In the genomic region with DNA sequence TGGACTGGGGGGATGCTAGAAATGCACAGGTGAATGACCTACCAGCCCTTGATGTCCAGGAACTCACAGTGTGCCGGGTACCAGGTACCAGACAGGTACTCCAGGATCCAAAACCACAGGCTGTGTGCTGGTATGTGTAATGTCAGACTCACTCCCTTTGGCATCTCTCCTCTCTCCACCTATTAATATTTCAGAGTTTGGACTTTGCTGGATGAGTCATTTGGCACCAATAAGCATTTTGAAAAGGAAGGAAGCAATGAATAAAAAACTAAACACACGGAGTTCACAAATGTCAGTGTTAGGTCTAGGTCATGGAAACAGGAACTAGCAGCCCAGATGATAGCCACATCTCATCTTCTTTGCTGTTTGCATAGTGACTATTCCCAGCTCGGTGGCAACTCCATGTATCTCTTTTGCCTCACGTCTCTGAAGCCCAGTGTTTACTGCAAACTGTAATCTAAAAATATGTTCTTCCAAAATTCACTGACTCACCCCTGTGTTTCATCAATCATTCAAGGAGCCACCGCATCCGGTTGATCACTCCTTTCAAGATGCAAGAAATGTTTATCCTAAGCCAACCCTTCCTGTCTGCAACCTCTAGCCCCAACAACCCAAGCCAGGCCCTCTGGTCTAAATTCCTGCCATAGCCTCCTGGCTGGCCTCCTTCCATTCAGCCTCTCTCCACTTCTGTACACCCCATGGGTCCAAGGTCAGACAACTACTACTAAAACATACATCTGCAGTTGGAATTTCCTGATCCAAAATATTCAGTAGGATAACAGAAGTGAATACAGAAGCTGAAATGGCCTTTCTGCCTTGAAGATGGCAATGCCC, we compare ENCODE assay signal across 2 cellular contexts.
TF ChIP-seq lines count a peak whose summit lies in the region.

No MANE protein-coding gene starts in this region.

TF ChIP-seq in K562, 482 proteins besides CTCF, POLR2A, EP300 and RAD21 (continued from another document and continues in another):
- TF ChIP-seq POLR2AphosphoS5 (IDR thresholded peaks at IDR 0.05; ENCODE audit: control insufficient read depth, insufficient read depth, low read depth, low read length) (peak; percentile 58; the same call in 1 of the 2 replicates), RBFOX2 (IDR thresholded peaks at IDR 0.05; ENCODE audit: low read depth, low read length) (peak; percentile 46), CEBPG (CRISPR knock-in tag; IDR thresholded peaks at IDR 0.05) (no peak; the same call in 1 of the 2 replicates), CEBPG (tag; conservative IDR thresholded peaks at IDR 0.05 in 1 of 2, IDR thresholded peaks at IDR 0.05 in 1 of 2) (peak in 1 of 2 experiments; percentile 54; a peak in 1 of 4 replicates), MNT (conservative IDR thresholded peaks at IDR 0.05) (0 out of 4 replicates have a peak, but pooled peaks of 1 of the 2 experiments have one; percentile 22), SNAPC5 (CRISPR knock-in tag; IDR thresholded peaks at IDR 0.05) (no peak), ZFP1 (CRISPR knock-in tag; IDR thresholded peaks at IDR 0.05) (no peak), ZNF79 (CRISPR knock-in tag; IDR thresholded peaks at IDR 0.05; ENCODE audit: low read depth) (no peak), SMAD4 (CRISPR knock-in tag; conservative IDR thresholded peaks at IDR 0.05) (peak; percentile 93), MTA2 (IDR thresholded peaks at IDR 0.05; ENCODE audit: low read depth) (peak; percentile 22; the same call in 1 of the 2 replicates), ESRRA (IDR thresholded peaks at IDR 0.05; ENCODE audit: borderline replicate concordance, low read depth) (peak; percentile 61), LCOR (CRISPR knock-in tag; IDR thresholded peaks at IDR 0.05) (peak; percentile 93), FOXK2 (conservative IDR thresholded peaks at IDR 0.05 in 1 of 2, IDR thresholded peaks at IDR 0.05 in 1 of 2; ENCODE audit: low read depth in 2 of 2) (peak; percentile 77 to 80), ETS1 (conservative IDR thresholded peaks at IDR 0.05; ENCODE audit: control insufficient read depth, low read depth, low read length) (peak; percentile 72), MAFF (IDR thresholded peaks at IDR 0.05; ENCODE audit: low read length) (peak; percentile 49; the same call in 1 of the 2 replicates), ZNF592 (IDR thresholded peaks at IDR 0.05) (peak; percentile 66), CBX3 (IDR thresholded peaks at IDR 0.05; ENCODE audit: borderline replicate concordance in 1 of 2, low read length in 2 of 2) (peak in 1 of 2 experiments; percentile 50; a peak in 1 of 3 replicates), TCF3 (CRISPR knock-in tag; IDR thresholded peaks at IDR 0.05) (peak; percentile 62; the same call in 1 of the 2 replicates)
- TF ChIP-seq, protein P1, sequence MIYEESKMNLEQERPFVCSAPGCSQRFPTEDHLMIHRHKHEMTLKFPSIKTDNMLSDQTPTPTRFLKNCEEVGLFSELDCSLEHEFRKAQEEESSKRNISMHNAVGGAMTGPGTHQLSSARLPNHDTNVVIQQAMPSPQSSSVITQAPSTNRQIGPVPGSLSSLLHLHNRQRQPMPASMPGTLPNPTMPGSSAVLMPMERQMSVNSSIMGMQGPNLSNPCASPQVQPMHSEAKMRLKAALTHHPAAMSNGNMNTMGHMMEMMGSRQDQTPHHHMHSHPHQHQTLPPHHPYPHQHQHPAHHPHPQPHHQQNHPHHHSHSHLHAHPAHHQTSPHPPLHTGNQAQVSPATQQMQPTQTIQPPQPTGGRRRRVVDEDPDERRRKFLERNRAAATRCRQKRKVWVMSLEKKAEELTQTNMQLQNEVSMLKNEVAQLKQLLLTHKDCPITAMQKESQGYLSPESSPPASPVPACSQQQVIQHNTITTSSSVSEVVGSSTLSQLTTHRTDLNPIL (CRISPR knock-in tag; IDR thresholded peaks at IDR 0.05): no peak

TF ChIP-seq in HepG2, 621 proteins besides CTCF, POLR2A, EP300 and RAD21 (continued from another document and continues in another):
- peak; percentile 87 for TF ChIP-seq ARID5B (CRISPR knock-in tag; IDR thresholded peaks at IDR 0.05)
- TF ChIP-seq ZNF430 (CRISPR knock-in tag; IDR thresholded peaks at IDR 0.05): peak; percentile 60; the same call in 1 of the 2 replicates
- peak; percentile 26; the same call in 1 of the 2 replicates for TF ChIP-seq MAFF (IDR thresholded peaks at IDR 0.05; ENCODE audit: low read depth, low read length)
- TF ChIP-seq ATF7 (IDR thresholded peaks at IDR 0.05): 0 out of 2 replicates have a peak, but pooled peaks have one; percentile 9
- 0 out of 2 replicates have a peak, but pooled peaks have one; percentile 44 for TF ChIP-seq ATF7 (CRISPR knock-in tag; IDR thresholded peaks at IDR 0.05)
- no peak for TF ChIP-seq POGZ (CRISPR knock-in tag; IDR thresholded peaks at IDR 0.05)
- 0 out of 2 replicates have a peak, but pooled peaks have one; percentile 23 for TF ChIP-seq ETV6 (CRISPR knock-in tag; conservative IDR thresholded peaks at IDR 0.05)
- TF ChIP-seq, protein P2, sequence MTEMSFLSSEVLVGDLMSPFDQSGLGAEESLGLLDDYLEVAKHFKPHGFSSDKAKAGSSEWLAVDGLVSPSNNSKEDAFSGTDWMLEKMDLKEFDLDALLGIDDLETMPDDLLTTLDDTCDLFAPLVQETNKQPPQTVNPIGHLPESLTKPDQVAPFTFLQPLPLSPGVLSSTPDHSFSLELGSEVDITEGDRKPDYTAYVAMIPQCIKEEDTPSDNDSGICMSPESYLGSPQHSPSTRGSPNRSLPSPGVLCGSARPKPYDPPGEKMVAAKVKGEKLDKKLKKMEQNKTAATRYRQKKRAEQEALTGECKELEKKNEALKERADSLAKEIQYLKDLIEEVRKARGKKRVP (CRISPR knock-in tag; IDR thresholded peaks at IDR 0.05): peak in 1 of 2 experiments; percentile 45; a peak in 1 of 4 replicates
- TF ChIP-seq ZNF468 (CRISPR knock-in tag; IDR thresholded peaks at IDR 0.05): no peak
- no peak for TF ChIP-seq EEA1 (CRISPR knock-in tag; IDR thresholded peaks at IDR 0.05; ENCODE audit: borderline replicate concordance)
- no peak for TF ChIP-seq TSC22D2 (CRISPR knock-in tag; IDR thresholded peaks at IDR 0.05; ENCODE audit: borderline replicate concordance)
- TF ChIP-seq GABPA (IDR thresholded peaks at IDR 0.05; ENCODE audit: low read depth, low read length): no peak
- peak; percentile 57; the same call in 1 of the 2 replicates for TF ChIP-seq GABPA (CRISPR knock-in tag; IDR thresholded peaks at IDR 0.05; ENCODE audit: low read depth)
- TF ChIP-seq, protein P3, sequence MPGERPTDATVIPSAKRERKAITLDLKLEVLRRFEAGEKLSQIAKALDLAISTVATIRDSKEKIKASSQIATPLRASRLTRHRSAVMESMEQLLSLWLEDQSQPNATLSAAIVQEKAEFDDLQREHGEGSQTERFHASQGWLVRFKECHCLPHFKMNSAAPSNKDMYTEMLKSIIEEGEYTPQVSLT (CRISPR knock-in tag; IDR thresholded peaks at IDR 0.05; ENCODE audit: borderline replicate concordance, low read depth): no peak
- peak; percentile 81 for TF ChIP-seq FOXP4 (CRISPR knock-in tag; IDR thresholded peaks at IDR 0.05)
- peak; percentile 79 for TF ChIP-seq FOSL1 (CRISPR knock-in tag; IDR thresholded peaks at IDR 0.05; ENCODE audit: borderline replicate concordance)
- 0 out of 2 replicates have a peak, but pooled peaks have one; percentile 11 for TF ChIP-seq PPARG (CRISPR knock-in tag; conservative IDR thresholded peaks at IDR 0.05)
- no peak for TF ChIP-seq ZNF761 (CRISPR knock-in tag; conservative IDR thresholded peaks at IDR 0.05)
- TF ChIP-seq ZNF337 (CRISPR knock-in tag; IDR thresholded peaks at IDR 0.05; ENCODE audit: borderline replicate concordance, low read depth): no peak
- peak; percentile 52; the same call in 1 of the 2 replicates for TF ChIP-seq CREB1 (IDR thresholded peaks at IDR 0.05)
- peak; percentile 53 for TF ChIP-seq CREB1 (CRISPR knock-in tag; IDR thresholded peaks at IDR 0.05)
- TF ChIP-seq ZNF710 (CRISPR knock-in tag; IDR thresholded peaks at IDR 0.05; ENCODE audit: borderline replicate concordance): peak; percentile 70; the same call in 1 of the 2 replicates
- TF ChIP-seq ZFP62 (CRISPR knock-in tag; IDR thresholded peaks at IDR 0.05): no peak
- no peak for TF ChIP-seq ZNF235 (CRISPR knock-in tag; IDR thresholded peaks at IDR 0.05; ENCODE audit: borderline replicate concordance)
- TF ChIP-seq FOXK1 (CRISPR knock-in tag; IDR thresholded peaks at IDR 0.05; ENCODE audit: borderline replicate concordance, low read depth): peak; percentile 73; the same call in 1 of the 2 replicates
- no peak for TF ChIP-seq ZFYVE20 (CRISPR knock-in tag; IDR thresholded peaks at IDR 0.05; ENCODE audit: borderline replicate concordance, low read depth)
- 0 out of 2 replicates have a peak, but pooled peaks have one; percentile 30 for TF ChIP-seq HOXA5 (CRISPR knock-in tag; IDR thresholded peaks at IDR 0.05)
- peak; percentile 28; the same call in 1 of the 2 replicates for TF ChIP-seq ZNF580 (CRISPR knock-in tag; IDR thresholded peaks at IDR 0.05; ENCODE audit: borderline replicate concordance, low read depth)
- peak; percentile 75; the same call in 1 of the 2 replicates for TF ChIP-seq HMG20A (CRISPR knock-in tag; IDR thresholded peaks at IDR 0.05; ENCODE audit: borderline replicate concordance)
- peak; percentile 73; the same call in 1 of the 2 replicates for TF ChIP-seq MEIS2 (CRISPR knock-in tag; IDR thresholded peaks at IDR 0.05)
- peak; percentile 49 for TF ChIP-seq ELF1 (CRISPR knock-in tag; IDR thresholded peaks at IDR 0.05)
- TF ChIP-seq FOXM1 (CRISPR knock-in tag; IDR thresholded peaks at IDR 0.05): no peak
- no peak for TF ChIP-seq ZNF672 (CRISPR knock-in tag; IDR thresholded peaks at IDR 0.05)
- peak; percentile 98 for TF ChIP-seq ELF3 (CRISPR knock-in tag; IDR thresholded peaks at IDR 0.05)
- TF ChIP-seq PCBP2 (optimal IDR thresholded peaks at IDR 0.05; ENCODE audit: low read depth, low read length, poor library complexity, severe bottlenecking): no peak
- TF ChIP-seq SRSF9 (IDR thresholded peaks at IDR 0.05; ENCODE audit: borderline replicate concordance, insufficient read depth, low read depth, low read length, poor library complexity, severe bottlenecking): no peak
- peak; percentile 29; the same call in 1 of the 2 replicates for TF ChIP-seq ZKSCAN8 (CRISPR knock-in tag; IDR thresholded peaks at IDR 0.05; ENCODE audit: borderline replicate concordance)
- TF ChIP-seq ZFAT (CRISPR knock-in tag; conservative IDR thresholded peaks at IDR 0.05): no peak
